ENCODE assay signal across 15 cellular contexts in genomic region chr2:63870679-63871078, GRCh38. TPM values are rescaled to one million over a fixed set of nuclear protein-coding genes. Genes with fewer than 3 reads are reported as not detected.
DNase-seq lines count a peak whose midpoint lies in the region; ATAC-seq and TF ChIP-seq lines count a peak whose summit lies in the region.
"Had no signal": no experiment of that assay in that cellular context is flagged by ENCODE, and none has a peak within 500 bp of the region (broad histone marks: within the 10 kb centered on the region; RNA-seq: fewer than 3 reads in every experiment).

No MANE protein-coding gene starts in this region.

- no peak overlapping the region for H4K8ac ChIP-seq in mesendoderm (ENCODE audit: low read depth, low read length)

- CTCF ChIA-PET in WTC11 (lab: Charles Lee) = interaction anchor here (1.2 to 1.3 kb wide), 2 partner anchors 9 to 172 kb away, joined by 4 to 6 read pairs; no protein-coding TSS in a partner anchor

- no peak overlapping the region for H3K23ac ChIP-seq in mesendoderm (ENCODE audit: low read length)

- TF ChIP-seq CTCF in GM23338 (conservative IDR thresholded peaks at IDR 0.05; ENCODE audit: low read depth in 2 of 2) = no peak
- TF ChIP-seq CTCF in WTC11 (IDR thresholded peaks at IDR 0.05) = no peak
- no peak for TF ChIP-seq CTCF in right lobe of liver (IDR thresholded peaks at IDR 0.05)

- H3K36me3 Mint-ChIP-seq in GM23338 (ENCODE audit: low read depth) (peaks cover 85% of the 10 kb centered on the region), WTC11 (peaks cover 86% of the 10 kb centered on the region)

- TF ChIP-seq POLR2A in right lobe of liver (IDR thresholded peaks at IDR 0.05) = no peak

- peaks cover 50% of the 10 kb centered on the region for H4K20me1 ChIP-seq in GM23338 (replicated peaks; ENCODE audit: insufficient read depth)

- ATAC-seq in GM23338 (peak; percentile 12; the same call in 1 of the 3 replicates), WTC11 (no peak), right lobe of liver (peak in 3 of 4 donors; percentile 18 to 28 (median 20))
- ATAC-seq in activated CD4-positive, CD25-positive, alpha-beta regulatory T cell treated with anti-CD3 and anti-CD28 coated beads, Interleukin-2, amount 50 U/mL, for 24 hours = no peak

- no peak overlapping the region for H3K9ac ChIP-seq in mesendoderm (ENCODE audit: low read length)

- H3K4me3 Mint-ChIP-seq in GM23338 = no peak overlapping the region
- no peak overlapping the region for H3K4me3 Mint-ChIP-seq in WTC11

- H3K79me2 ChIP-seq in ACC112 (ENCODE audit: control insufficient read depth, insufficient read depth, low read length, unreplicated experiment) = peaks cover 66% of the 10 kb centered on the region
- peaks cover 100% of the 10 kb centered on the region for H3K79me2 ChIP-seq in GM23338 (replicated peaks; ENCODE audit: insufficient read depth)
- peaks cover 40% of the 10 kb centered on the region for H3K79me2 ChIP-seq in mesendoderm (ENCODE audit: control insufficient read depth, insufficient read depth, low read length)

- H3K4me1 Mint-ChIP-seq in GM23338 (peaks cover 67% of the 10 kb centered on the region), WTC11 (peaks cover 77% of the 10 kb centered on the region)

- WGBS in right lobe of liver (ENCODE audit: insufficient coverage, low coverage, low lambda C conversion rate, missing lambda C conversion rate) = 79% methylated on average over 4 of the region's 4 CpGs
- no CpG with 5 or more reads among the region's 4 CpGs for WGBS in mesendoderm (ENCODE audit: extremely low coverage, insufficient coverage, low lambda C conversion rate)

- H2AFZ ChIP-seq in ACC112 (ENCODE audit: low read length, unreplicated experiment) = no peak overlapping the region
- H2AFZ ChIP-seq in GM23338 = no peak overlapping the region

- DNase-seq in GM23338 (ENCODE audit: low spot score) (no peak), WTC11 (ENCODE audit: low spot score) (no peak), right lobe of liver (no peak), pons (ENCODE audit: low spot score) (no peak), mesendoderm (no peak)
- DNase-seq: AML-193, KBM-7, NCI-H1105, NCI-H1694, NCI-H2081 treated with DMSO at 0.1 percent for 48 hours, NCI-H446 treated with DMSO at 0.1 percent for 48 hours, SIG-M5 had no signal

- no peak overlapping the region for H2AK5ac ChIP-seq in mesendoderm (ENCODE audit: low read length)

- no peak overlapping the region for H2BK120ac ChIP-seq in mesendoderm (ENCODE audit: low read depth, low read length)

- H3K4me2 ChIP-seq in GM23338 (no peak overlapping the region), mesendoderm (ENCODE audit: low read length) (no peak overlapping the region)

- H3K36me3 ChIP-seq in ACC112 (ENCODE audit: insufficient read depth, low read length) (peaks cover 41% of the 10 kb centered on the region), GM23338 (ENCODE audit: insufficient read depth) (peaks cover 32% of the 10 kb centered on the region), right lobe of liver (peaks cover 0 to 46% (median 15%) of the 10 kb centered on the region in 4 donors), mesendoderm (ENCODE audit: control insufficient read depth, insufficient read depth, low read length) (no peaks in the 10 kb centered on the region)

- no peak overlapping the region for H4K5ac ChIP-seq in mesendoderm (ENCODE audit: low read length)

- no peaks in the 10 kb centered on the region for H3K27me3 ChIP-seq in ACC112 (ENCODE audit: insufficient read depth, low read length)
- no peaks in the 10 kb centered on the region for H3K27me3 ChIP-seq in GM23338 (ENCODE audit: insufficient read depth)
- H3K27me3 ChIP-seq in right lobe of liver = no peaks in the 10 kb centered on the region
- no peaks in the 10 kb centered on the region for H3K27me3 ChIP-seq in mesendoderm (ENCODE audit: insufficient read depth, low read length, poor library complexity)

- intact Hi-C loops in right lobe of liver (cut with DNase I) = no loop called here

- no peak overlapping the region for H3K4ac ChIP-seq in mesendoderm (ENCODE audit: low read depth, low read length)

- H3K56ac ChIP-seq in mesendoderm (ENCODE audit: low read length) = no peak overlapping the region

- H3K9me3 ChIP-seq in right lobe of liver = no peaks in the 10 kb centered on the region

- H3K9me3 Mint-ChIP-seq in GM23338 (peaks cover 3% of the 10 kb centered on the region; the same call in 1 of the 3 replicates), WTC11 (no peaks in the 10 kb centered on the region)

- H3K27ac Mint-ChIP-seq in GM23338 (0 out of 2 replicates have a peak overlapping the region, but pooled peaks have one; percentile 10), WTC11 (peak overlapping the region; percentile 17; the same call in 1 of the 2 replicates)

- peak overlapping the region; percentile 52 for H3K27ac ChIP-seq in ACC112 (ENCODE audit: low read depth, low read length)
- H3K27ac ChIP-seq in GM23338 (ENCODE audit: low read depth) = no peak overlapping the region
- peak overlapping the region in 1 of 3 donors; percentile 8 for H3K27ac ChIP-seq in right lobe of liver
- no peak overlapping the region for H3K27ac ChIP-seq in mesendoderm (ENCODE audit: low read depth, low read length)
- H3K27ac ChIP-seq: C4-2B had no signal

- H2BK15ac ChIP-seq in mesendoderm (replicated peaks; ENCODE audit: low read depth) = no peak overlapping the region

- H3K27me3 Mint-ChIP-seq in GM23338 (ENCODE audit: insufficient read depth, low read depth, poor library complexity) (peaks cover 5% of the 10 kb centered on the region), WTC11 (ENCODE audit: low read depth) (no peaks in the 10 kb centered on the region)

- no peaks in the 10 kb centered on the region for H3K9me2 ChIP-seq in GM23338 (ENCODE audit: insufficient read depth)

- H3F3A ChIP-seq in GM23338 (replicated peaks; ENCODE audit: low read depth) = peaks cover 12% of the 10 kb centered on the region

- POLR2A ChIA-PET in WTC11 (lab: Charles Lee) = no interaction called here

- H3K18ac ChIP-seq in mesendoderm (ENCODE audit: low read length) = no peak overlapping the region

- H2BK5ac ChIP-seq in mesendoderm (ENCODE audit: low read length) = no peak overlapping the region

- peaks cover 14% of the 10 kb centered on the region for H3K79me1 ChIP-seq in mesendoderm (ENCODE audit: low read length)

- H3K4me1 ChIP-seq in ACC112 (ENCODE audit: control insufficient read depth, insufficient read depth, low read length, unreplicated experiment) (peaks cover 36% of the 10 kb centered on the region), GM23338 (ENCODE audit: insufficient read depth) (peaks cover 27% of the 10 kb centered on the region), right lobe of liver (peaks cover 0 to 55% (median 6%) of the 10 kb centered on the region in 4 donors), mesendoderm (ENCODE audit: control insufficient read depth, low read depth, low read length) (peaks cover 5% of the 10 kb centered on the region)

- H3K4me3 ChIP-seq in ACC112 (ENCODE audit: low read depth, low read length) (no peak overlapping the region), GM23338 (no peak overlapping the region), right lobe of liver (no peak overlapping the region), mesendoderm (ENCODE audit: low read length) (no peak overlapping the region)

TF ChIP-seq in GM23338, 12 proteins besides CTCF, POLR2A, EP300 and RAD21:
- TF ChIP-seq CREB1 (CRISPR knock-in tag; IDR thresholded peaks at IDR 0.05; ENCODE audit: low read depth) (no peak), POLR2AphosphoS5 (IDR thresholded peaks at IDR 0.05; ENCODE audit: low read depth) (peak; percentile 12; the same call in 1 of the 2 replicates)

TF ChIP-seq in WTC11, 78 proteins besides CTCF, POLR2A, EP300 and RAD21 (continues in another document):
- no peak for TF ChIP-seq MLX (CRISPR knock-in tag; IDR thresholded peaks at IDR 0.05)
- no peak for TF ChIP-seq E2F4 (CRISPR knock-in tag; IDR thresholded peaks at IDR 0.05; ENCODE audit: borderline replicate concordance, low read depth)
- TF ChIP-seq NFE2L1 (CRISPR knock-in tag; IDR thresholded peaks at IDR 0.05) = no peak
- no peak for TF ChIP-seq SOX15 (CRISPR knock-in tag; IDR thresholded peaks at IDR 0.05)
- TF ChIP-seq NFATC4 (CRISPR knock-in tag; IDR thresholded peaks at IDR 0.05) = no peak
- TF ChIP-seq CBFB (CRISPR knock-in tag; IDR thresholded peaks at IDR 0.05; ENCODE audit: low read depth) = no peak
- TF ChIP-seq NR3C1 (CRISPR knock-in tag; conservative IDR thresholded peaks at IDR 0.05; ENCODE audit: low read depth) = no peak

RNA-seq across cellular contexts. Expression of gene UGP2, which starts 29.0 kb away (rescaled TPM):
- total RNA-seq in GM23338 (2014; rRNA removed; shearing (Covaris generic)) = 742 and 744 TPM in 2 replicates
- polyA plus RNA-seq in GM23338 (2016; fragmentation: Nextera tagmentation; extraction: Ambion mirVana) = 906 and 943 TPM in 2 replicates
- 543 to 626 TPM (median 606 TPM) in 3 replicates for total RNA-seq in WTC11 (2021)
- 100 to 1,000 TPM; 276 to 691 (median 425) TPM for total RNA-seq in right lobe of liver
- polyA plus RNA-seq in mesendoderm (2013, experiment 1 of 2) = 361 TPM
- 376 TPM for polyA plus RNA-seq in mesendoderm (2013, experiment 2 of 2)

Comparison
In these comparisons a context has a peak if more than half of its experiments do, and no peak if none do; other contexts are left out.
1. ATAC-seq: peak in GM23338 (single experiment) and right lobe of liver (3 of 4); none in WTC11 (single experiment) and activated CD4-positive, CD25-positive, alpha-beta regulatory T cell treated with anti-CD3 and anti-CD28 coated beads, Interleukin-2, amount 50 U/mL, for 24 hours (0 of 2).